1 cellular context compared by ENCODE assay signal in the genomic region with DNA sequence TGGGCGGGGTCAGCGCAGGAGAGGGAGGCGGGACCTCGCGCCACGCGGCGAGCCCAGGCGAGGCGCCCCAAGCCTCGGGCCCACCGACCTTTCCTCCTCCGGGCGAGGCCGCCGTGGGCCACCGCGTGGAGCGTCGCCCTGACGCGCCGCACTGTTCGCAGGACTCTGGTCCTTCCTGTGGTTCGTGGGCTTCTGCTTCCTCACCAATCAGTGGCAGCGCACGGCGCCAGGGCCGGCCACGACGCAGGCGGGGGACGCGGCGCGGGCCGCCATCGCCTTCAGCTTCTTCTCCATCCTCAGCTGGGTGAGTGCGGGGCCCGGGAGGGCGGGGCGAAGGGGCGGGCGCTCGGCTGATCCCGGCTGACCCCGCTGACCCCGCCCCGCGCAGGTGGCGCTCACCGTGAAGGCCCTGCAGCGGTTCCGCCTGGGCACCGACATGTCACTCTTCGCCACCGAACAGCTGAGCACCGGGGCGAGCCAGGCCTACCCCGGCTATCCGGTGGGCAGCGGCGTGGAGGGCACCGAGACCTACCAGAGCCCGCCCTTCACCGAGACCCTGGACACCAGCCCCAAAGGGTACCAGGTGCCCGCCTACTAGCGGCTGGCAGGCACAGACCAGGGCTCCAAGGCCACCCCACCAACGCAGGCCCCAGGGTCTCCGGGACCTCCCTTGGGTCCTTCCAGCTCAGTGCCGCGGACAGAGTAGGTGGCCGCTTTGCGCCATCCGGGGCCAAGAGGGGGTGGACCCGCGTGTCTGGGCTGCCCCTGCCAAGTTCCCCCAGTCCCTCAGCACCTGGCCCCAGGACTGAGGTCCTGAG.
TF ChIP-seq lines count a peak whose summit lies in the region.

No MANE protein-coding gene starts in this region.

TF ChIP-seq in K562, 482 proteins besides CTCF, POLR2A, EP300 and RAD21 (continues in another document):
- TF ChIP-seq KAT7 (CRISPR knock-in tag; IDR thresholded peaks at IDR 0.05; ENCODE audit: borderline replicate concordance) (no peak), FOS (IDR thresholded peaks at IDR 0.05; ENCODE audit: extremely low read depth, insufficient read length) (no peak), MAFG (tag; conservative IDR thresholded peaks at IDR 0.05) (no peak), MTA1 (IDR thresholded peaks at IDR 0.05; ENCODE audit: borderline replicate concordance) (no peak), MAFK (IDR thresholded peaks at IDR 0.05; ENCODE audit: low read length) (no peak), ZNF764 (CRISPR knock-in tag; IDR thresholded peaks at IDR 0.05; ENCODE audit: low read depth) (no peak), STAT5B (CRISPR knock-in tag; IDR thresholded peaks at IDR 0.05) (no peak), C11orf30 (IDR thresholded peaks at IDR 0.05; ENCODE audit: low read depth) (no peak), RUNX1 (IDR thresholded peaks at IDR 0.05; ENCODE audit: low read depth) (no peak), CCNT2 (IDR thresholded peaks at IDR 0.05; ENCODE audit: borderline replicate concordance, extremely low read depth, insufficient read length, low read depth, low read length) (peak; percentile 66), KLF13 (tag; IDR thresholded peaks at IDR 0.05; ENCODE audit: borderline replicate concordance, low read depth) (peak; percentile 41; the same call in 1 of the 2 replicates), RBM15 (IDR thresholded peaks at IDR 0.05; ENCODE audit: insufficient read depth, low read length) (no peak), NR3C1 (CRISPR knock-in tag; IDR thresholded peaks at IDR 0.05) (peak; percentile 77), ZNF197 (CRISPR knock-in tag; IDR thresholded peaks at IDR 0.05; ENCODE audit: low read depth) (no peak), TCF3 (CRISPR knock-in tag; IDR thresholded peaks at IDR 0.05) (no peak; the same call in 1 of the 2 replicates), MYC (IDR thresholded peaks at IDR 0.05; ENCODE audit: low read depth, low read length) (peak; percentile 95), MYC (CRISPR knock-in tag; IDR thresholded peaks at IDR 0.05; ENCODE audit: borderline replicate concordance, low read depth) (no peak; the same call in 1 of the 2 replicates), MXI1 (IDR thresholded peaks at IDR 0.05; ENCODE audit: low read depth, low read length) (peak; percentile 42; the same call in 1 of the 2 replicates), ELF4 (CRISPR knock-in tag; IDR thresholded peaks at IDR 0.05) (no peak), ZNF79 (CRISPR knock-in tag; IDR thresholded peaks at IDR 0.05; ENCODE audit: low read depth) (no peak), CBX5 (IDR thresholded peaks at IDR 0.05; ENCODE audit: borderline replicate concordance, low read depth) (no peak), PYGO2 (tag; IDR thresholded peaks at IDR 0.05) (no peak), RFX1 (IDR thresholded peaks at IDR 0.05) (no peak), MBD2 (IDR thresholded peaks at IDR 0.05; ENCODE audit: borderline replicate concordance, low read depth) (no peak), PTTG1 (tag; IDR thresholded peaks at IDR 0.05; ENCODE audit: low read depth) (no peak), JUN (IDR thresholded peaks at IDR 0.05; ENCODE audit: borderline replicate concordance, low read depth, low read length) (peak; percentile 37; the same call in 1 of the 2 replicates), JUN (CRISPR knock-in tag; IDR thresholded peaks at IDR 0.05; ENCODE audit: borderline replicate concordance) (peak; percentile 73; the same call in 1 of the 2 replicates), KDM1A (IDR thresholded peaks at IDR 0.05) (no peak), ATF7 (IDR thresholded peaks at IDR 0.05) (0 out of 2 replicates have a peak, but pooled peaks have one; percentile 18), CSDE1 (IDR thresholded peaks at IDR 0.05) (no peak; a peak in 1 of 4 replicates), ZNF717 (CRISPR knock-in tag; IDR thresholded peaks at IDR 0.05) (no peak), XRCC5 (IDR thresholded peaks at IDR 0.05; ENCODE audit: low read depth, low read length) (no peak), DACH1 (IDR thresholded peaks at IDR 0.05; ENCODE audit: partially characterized antibody) (peak; percentile 9), ZNF217 (CRISPR knock-in tag; IDR thresholded peaks at IDR 0.05) (no peak), MTA2 (IDR thresholded peaks at IDR 0.05; ENCODE audit: low read depth) (no peak), SP2 (IDR thresholded peaks at IDR 0.05; ENCODE audit: extremely low read depth, low read depth, low read length, poor library complexity, severe bottlenecking) (no peak), ZSCAN32 (CRISPR knock-in tag; IDR thresholded peaks at IDR 0.05) (no peak), SMAD4 (CRISPR knock-in tag; conservative IDR thresholded peaks at IDR 0.05) (0 out of 2 replicates have a peak, but pooled peaks have one; percentile 10), MEF2D (tag; conservative IDR thresholded peaks at IDR 0.05; ENCODE audit: low read depth) (no peak), BMI1 (IDR thresholded peaks at IDR 0.05; ENCODE audit: low read length) (no peak), ASH1L (IDR thresholded peaks at IDR 0.05; ENCODE audit: borderline replicate concordance, low read depth, partially characterized antibody) (no peak), MTF1 (CRISPR knock-in tag; IDR thresholded peaks at IDR 0.05; ENCODE audit: borderline replicate concordance) (no peak), PRMT5 (CRISPR knock-in tag; IDR thresholded peaks at IDR 0.05) (no peak), XRCC3 (IDR thresholded peaks at IDR 0.05) (no peak), MEF2A (IDR thresholded peaks at IDR 0.05; ENCODE audit: control insufficient read depth, low read depth, low read length) (no peak), ZNF124 (CRISPR knock-in tag; IDR thresholded peaks at IDR 0.05) (no peak), RHOXF2B (CRISPR knock-in tag; conservative IDR thresholded peaks at IDR 0.05) (no peak), ZFX (CRISPR knock-in tag; IDR thresholded peaks at IDR 0.05) (peak; percentile 69), TAF1 (IDR thresholded peaks at IDR 0.05; ENCODE audit: control insufficient read depth, extremely low read depth, insufficient read depth, low read length, severe bottlenecking) (no peak)
- TF ChIP-seq, protein P1, sequence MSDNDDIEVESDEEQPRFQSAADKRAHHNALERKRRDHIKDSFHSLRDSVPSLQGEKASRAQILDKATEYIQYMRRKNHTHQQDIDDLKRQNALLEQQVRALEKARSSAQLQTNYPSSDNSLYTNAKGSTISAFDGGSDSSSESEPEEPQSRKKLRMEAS (CRISPR knock-in tag; IDR thresholded peaks at IDR 0.05) = peak; percentile 96
- TF ChIP-seq, protein P2, sequence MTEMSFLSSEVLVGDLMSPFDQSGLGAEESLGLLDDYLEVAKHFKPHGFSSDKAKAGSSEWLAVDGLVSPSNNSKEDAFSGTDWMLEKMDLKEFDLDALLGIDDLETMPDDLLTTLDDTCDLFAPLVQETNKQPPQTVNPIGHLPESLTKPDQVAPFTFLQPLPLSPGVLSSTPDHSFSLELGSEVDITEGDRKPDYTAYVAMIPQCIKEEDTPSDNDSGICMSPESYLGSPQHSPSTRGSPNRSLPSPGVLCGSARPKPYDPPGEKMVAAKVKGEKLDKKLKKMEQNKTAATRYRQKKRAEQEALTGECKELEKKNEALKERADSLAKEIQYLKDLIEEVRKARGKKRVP (CRISPR knock-in tag; IDR thresholded peaks at IDR 0.05) = no peak
- TF ChIP-seq, protein P3, sequence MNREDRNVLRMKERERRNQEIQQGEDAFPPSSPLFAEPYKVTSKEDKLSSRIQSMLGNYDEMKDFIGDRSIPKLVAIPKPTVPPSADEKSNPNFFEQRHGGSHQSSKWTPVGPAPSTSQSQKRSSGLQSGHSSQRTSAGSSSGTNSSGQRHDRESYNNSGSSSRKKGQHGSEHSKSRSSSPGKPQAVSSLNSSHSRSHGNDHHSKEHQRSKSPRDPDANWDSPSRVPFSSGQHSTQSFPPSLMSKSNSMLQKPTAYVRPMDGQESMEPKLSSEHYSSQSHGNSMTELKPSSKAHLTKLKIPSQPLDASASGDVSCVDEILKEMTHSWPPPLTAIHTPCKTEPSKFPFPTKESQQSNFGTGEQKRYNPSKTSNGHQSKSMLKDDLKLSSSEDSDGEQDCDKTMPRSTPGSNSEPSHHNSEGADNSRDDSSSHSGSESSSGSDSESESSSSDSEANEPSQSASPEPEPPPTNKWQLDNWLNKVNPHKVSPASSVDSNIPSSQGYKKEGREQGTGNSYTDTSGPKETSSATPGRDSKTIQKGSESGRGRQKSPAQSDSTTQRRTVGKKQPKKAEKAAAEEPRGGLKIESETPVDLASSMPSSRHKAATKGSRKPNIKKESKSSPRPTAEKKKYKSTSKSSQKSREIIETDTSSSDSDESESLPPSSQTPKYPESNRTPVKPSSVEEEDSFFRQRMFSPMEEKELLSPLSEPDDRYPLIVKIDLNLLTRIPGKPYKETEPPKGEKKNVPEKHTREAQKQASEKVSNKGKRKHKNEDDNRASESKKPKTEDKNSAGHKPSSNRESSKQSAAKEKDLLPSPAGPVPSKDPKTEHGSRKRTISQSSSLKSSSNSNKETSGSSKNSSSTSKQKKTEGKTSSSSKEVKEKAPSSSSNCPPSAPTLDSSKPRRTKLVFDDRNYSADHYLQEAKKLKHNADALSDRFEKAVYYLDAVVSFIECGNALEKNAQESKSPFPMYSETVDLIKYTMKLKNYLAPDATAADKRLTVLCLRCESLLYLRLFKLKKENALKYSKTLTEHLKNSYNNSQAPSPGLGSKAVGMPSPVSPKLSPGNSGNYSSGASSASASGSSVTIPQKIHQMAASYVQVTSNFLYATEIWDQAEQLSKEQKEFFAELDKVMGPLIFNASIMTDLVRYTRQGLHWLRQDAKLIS (CRISPR knock-in tag; IDR thresholded peaks at IDR 0.05) = no peak
- TF ChIP-seq, protein P4, sequence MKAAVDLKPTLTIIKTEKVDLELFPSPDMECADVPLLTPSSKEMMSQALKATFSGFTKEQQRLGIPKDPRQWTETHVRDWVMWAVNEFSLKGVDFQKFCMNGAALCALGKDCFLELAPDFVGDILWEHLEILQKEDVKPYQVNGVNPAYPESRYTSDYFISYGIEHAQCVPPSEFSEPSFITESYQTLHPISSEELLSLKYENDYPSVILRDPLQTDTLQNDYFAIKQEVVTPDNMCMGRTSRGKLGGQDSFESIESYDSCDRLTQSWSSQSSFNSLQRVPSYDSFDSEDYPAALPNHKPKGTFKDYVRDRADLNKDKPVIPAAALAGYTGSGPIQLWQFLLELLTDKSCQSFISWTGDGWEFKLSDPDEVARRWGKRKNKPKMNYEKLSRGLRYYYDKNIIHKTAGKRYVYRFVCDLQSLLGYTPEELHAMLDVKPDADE (conservative IDR thresholded peaks at IDR 0.05; ENCODE audit: control insufficient read depth, low read depth, low read length) = peak; percentile 28; the same call in 1 of the 2 replicates
- TF ChIP-seq, protein P5, sequence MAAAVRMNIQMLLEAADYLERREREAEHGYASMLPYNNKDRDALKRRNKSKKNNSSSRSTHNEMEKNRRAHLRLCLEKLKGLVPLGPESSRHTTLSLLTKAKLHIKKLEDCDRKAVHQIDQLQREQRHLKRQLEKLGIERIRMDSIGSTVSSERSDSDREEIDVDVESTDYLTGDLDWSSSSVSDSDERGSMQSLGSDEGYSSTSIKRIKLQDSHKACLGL (CRISPR knock-in tag; IDR thresholded peaks at IDR 0.05; ENCODE audit: borderline replicate concordance, poor library complexity, severe bottlenecking) = peak; percentile 31
- TF ChIP-seq, protein P6, sequence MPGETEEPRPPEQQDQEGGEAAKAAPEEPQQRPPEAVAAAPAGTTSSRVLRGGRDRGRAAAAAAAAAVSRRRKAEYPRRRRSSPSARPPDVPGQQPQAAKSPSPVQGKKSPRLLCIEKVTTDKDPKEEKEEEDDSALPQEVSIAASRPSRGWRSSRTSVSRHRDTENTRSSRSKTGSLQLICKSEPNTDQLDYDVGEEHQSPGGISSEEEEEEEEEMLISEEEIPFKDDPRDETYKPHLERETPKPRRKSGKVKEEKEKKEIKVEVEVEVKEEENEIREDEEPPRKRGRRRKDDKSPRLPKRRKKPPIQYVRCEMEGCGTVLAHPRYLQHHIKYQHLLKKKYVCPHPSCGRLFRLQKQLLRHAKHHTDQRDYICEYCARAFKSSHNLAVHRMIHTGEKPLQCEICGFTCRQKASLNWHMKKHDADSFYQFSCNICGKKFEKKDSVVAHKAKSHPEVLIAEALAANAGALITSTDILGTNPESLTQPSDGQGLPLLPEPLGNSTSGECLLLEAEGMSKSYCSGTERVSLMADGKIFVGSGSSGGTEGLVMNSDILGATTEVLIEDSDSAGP (CRISPR knock-in tag; IDR thresholded peaks at IDR 0.05) = no peak
- TF ChIP-seq, protein P7, sequence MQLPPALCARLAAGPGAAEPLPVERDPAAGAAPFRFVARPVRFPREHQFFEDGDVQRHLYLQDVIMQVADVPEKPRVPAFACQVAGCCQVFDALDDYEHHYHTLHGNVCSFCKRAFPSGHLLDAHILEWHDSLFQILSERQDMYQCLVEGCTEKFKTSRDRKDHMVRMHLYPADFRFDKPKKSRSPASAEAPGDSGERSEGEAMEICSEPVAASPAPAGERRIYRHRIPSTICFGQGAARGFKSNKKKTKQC (CRISPR knock-in tag; IDR thresholded peaks at IDR 0.05) = peak; percentile 82
- TF ChIP-seq, protein P8, sequence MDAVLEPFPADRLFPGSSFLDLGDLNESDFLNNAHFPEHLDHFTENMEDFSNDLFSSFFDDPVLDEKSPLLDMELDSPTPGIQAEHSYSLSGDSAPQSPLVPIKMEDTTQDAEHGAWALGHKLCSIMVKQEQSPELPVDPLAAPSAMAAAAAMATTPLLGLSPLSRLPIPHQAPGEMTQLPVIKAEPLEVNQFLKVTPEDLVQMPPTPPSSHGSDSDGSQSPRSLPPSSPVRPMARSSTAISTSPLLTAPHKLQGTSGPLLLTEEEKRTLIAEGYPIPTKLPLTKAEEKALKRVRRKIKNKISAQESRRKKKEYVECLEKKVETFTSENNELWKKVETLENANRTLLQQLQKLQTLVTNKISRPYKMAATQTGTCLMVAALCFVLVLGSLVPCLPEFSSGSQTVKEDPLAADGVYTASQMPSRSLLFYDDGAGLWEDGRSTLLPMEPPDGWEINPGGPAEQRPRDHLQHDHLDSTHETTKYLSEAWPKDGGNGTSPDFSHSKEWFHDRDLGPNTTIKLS (IDR thresholded peaks at IDR 0.05; ENCODE audit: borderline replicate concordance, low read depth) = peak; percentile 68
- TF ChIP-seq, protein P9, sequence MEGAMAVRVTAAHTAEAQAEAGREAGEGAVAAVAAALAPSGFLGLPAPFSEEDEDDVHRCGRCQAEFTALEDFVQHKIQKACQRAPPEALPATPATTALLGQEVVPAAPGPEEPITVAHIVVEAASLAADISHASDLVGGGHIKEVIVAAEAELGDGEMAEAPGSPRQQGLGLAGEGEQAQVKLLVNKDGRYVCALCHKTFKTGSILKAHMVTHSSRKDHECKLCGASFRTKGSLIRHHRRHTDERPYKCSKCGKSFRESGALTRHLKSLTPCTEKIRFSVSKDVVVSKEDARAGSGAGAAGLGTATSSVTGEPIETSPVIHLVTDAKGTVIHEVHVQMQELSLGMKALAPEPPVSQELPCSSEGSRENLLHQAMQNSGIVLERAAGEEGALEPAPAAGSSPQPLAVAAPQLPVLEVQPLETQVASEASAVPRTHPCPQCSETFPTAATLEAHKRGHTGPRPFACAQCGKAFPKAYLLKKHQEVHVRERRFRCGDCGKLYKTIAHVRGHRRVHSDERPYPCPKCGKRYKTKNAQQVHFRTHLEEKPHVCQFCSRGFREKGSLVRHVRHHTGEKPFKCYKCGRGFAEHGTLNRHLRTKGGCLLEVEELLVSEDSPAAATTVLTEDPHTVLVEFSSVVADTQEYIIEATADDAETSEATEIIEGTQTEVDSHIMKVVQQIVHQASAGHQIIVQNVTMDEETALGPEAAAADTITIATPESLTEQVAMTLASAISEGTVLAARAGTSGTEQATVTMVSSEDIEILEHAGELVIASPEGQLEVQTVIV (CRISPR knock-in tag; IDR thresholded peaks at IDR 0.05; ENCODE audit: borderline replicate concordance) = no peak
